17 cellular contexts compared by ENCODE assay signal in genomic region chr4:37431417-37431743, GRCh38.
A peak's percentile ranks its signal among the peaks of the same experiment; 100 is the strongest.
DNase-seq lines count a peak whose midpoint lies in the region; ATAC-seq, FAIRE-seq and TF ChIP-seq lines count a peak whose summit lies in the region.
"Had no signal": no experiment of that assay in that cellular context is flagged by ENCODE, and none has a peak within 500 bp of the region (broad histone marks: within the 10 kb centered on the region; RNA-seq: fewer than 3 reads in every experiment).

No MANE protein-coding gene starts in this region.

- H3K4me1 ChIP-seq in GM12878 (ENCODE audit: control insufficient read depth, insufficient read depth, low read length): no peaks in the 10 kb centered on the region
- H3K4me1 ChIP-seq in pancreas: peaks cover 21 to 61% (median 55%) of the 10 kb centered on the region in 3 donors
- H3K4me1 ChIP-seq in suprapubic skin: peaks cover 2% of the 10 kb centered on the region
- H3K4me1 ChIP-seq: SJSA1 had no signal

- intact Hi-C loops in GM12878 (cut with micrococcal nuclease; ENCODE audit: unreplicated experiment): loop anchor here (10.0 kb wide), 1 partner anchor 333 kb away; no protein-coding TSS in a partner anchor
- intact Hi-C loops in pancreas (cut with DNase I): no loop called here
- intact Hi-C loops in cardiac septum (cut with DNase I): no loop called here

- no peak overlapping the region for H3K9ac ChIP-seq in GM12878 (ENCODE audit: control insufficient read depth, insufficient read depth, low read length)

- in situ Hi-C loops in GM12878 (cut with MboI): no loop called here

- ATAC-seq in GM18858 (IDR thresholded peaks at IDR 0.05; ENCODE audit: unreplicated experiment) (peak; percentile 66), HG02938 (IDR thresholded peaks at IDR 0.05; ENCODE audit: unreplicated experiment) (peak; percentile 70), GM12878 (peak; percentile 41), pancreas (peak; percentile 71 to 84 (median 83)), HG02970 (IDR thresholded peaks at IDR 0.05; ENCODE audit: low FRiP score, unreplicated experiment) (no peak)

- TF ChIP-seq RAD21 in GM12878 (IDR thresholded peaks at IDR 0.05; ENCODE audit: insufficient read depth, low read depth, low read length): no peak

- H2AFZ ChIP-seq in GM12878 (ENCODE audit: control insufficient read depth, low read depth, low read length): no peak overlapping the region

- no TSS peak for BruUV-seq in GM12878 (replicated peaks; lab: Mats Ljungman, UMichigan)

- no peaks in the 10 kb centered on the region for H3K36me3 ChIP-seq in GM12878 (ENCODE audit: control insufficient read depth in 2 of 2, insufficient read depth in 2 of 2, low read length in 1 of 2)
- H3K36me3 ChIP-seq in pancreas: no peaks in the 10 kb centered on the region
- H3K36me3 ChIP-seq in suprapubic skin: no peaks in the 10 kb centered on the region
- H3K36me3 ChIP-seq: neutrophil, SJSA1 had no signal

- TF ChIP-seq EP300 in GM12878 (IDR thresholded peaks at IDR 0.05; ENCODE audit: borderline replicate concordance in 1 of 2, control insufficient read depth in 1 of 2, low read depth in 2 of 2, low read length in 2 of 2) (no peak), suprapubic skin (IDR thresholded peaks at IDR 0.05) (no peak)

- no peak overlapping the region for H3K4me2 ChIP-seq in GM12878 (ENCODE audit: control insufficient read depth, insufficient read depth)

- no peak for FAIRE-seq in GM12878 (lab: Jason Lieb, UNC)
- FAIRE-seq in pancreas (lab: Jason Lieb, UNC): peak; percentile 92

- RAD21 ChIA-PET in GM12878 (lab: Charles Lee; ENCODE audit: unreplicated experiment): no interaction called here

- H3K79me2 ChIP-seq in GM12878 (ENCODE audit: control insufficient read depth, insufficient read depth, low read length): no peaks in the 10 kb centered on the region

- POLR2A ChIA-PET in GM12878 (lab: Charles Lee): interaction anchor here (0.5 kb wide), 1 partner anchor 250 kb away, joined by 4 read pairs; no protein-coding TSS in a partner anchor

- CTCF ChIA-PET in GM12878 (lab: Yijun Ruan, JAX): interaction anchor here (1.3 to 1.8 kb wide), 4 partner anchors 9 to 32 kb away, joined by 3 to 6 read pairs (median 4); no protein-coding TSS in a partner anchor

- 0% methylated on average over 1 of the region's 1 CpG for WGBS in GM12878 (ENCODE audit: insufficient coverage, insufficient replicate concordance, low lambda C conversion rate, missing lambda C conversion rate)
- 3 to 7% methylated on average over 1 of the region's 1 CpG for WGBS in pancreas, 2 donors
- 37% methylated on average over 1 of the region's 1 CpG for WGBS in suprapubic skin

- H3K27me3 ChIP-seq in GM12878 (replicated peaks in 1 of 2; ENCODE audit: control insufficient read depth in 2 of 2, insufficient read depth in 2 of 2, low read length in 1 of 2): peaks cover 0 to 4% of the 10 kb centered on the region in 2 experiments; a peak in 1 of 4 replicates
- H3K27me3 ChIP-seq in pancreas: no peaks in the 10 kb centered on the region
- no peaks in the 10 kb centered on the region for H3K27me3 ChIP-seq in suprapubic skin
- H3K27me3 ChIP-seq: SJSA1 had no signal

- H3K9me3 ChIP-seq in GM12878 (replicated peaks; ENCODE audit: control insufficient read depth, insufficient read depth, low read length) (no peaks in the 10 kb centered on the region), pancreas (no peaks in the 10 kb centered on the region), suprapubic skin (no peaks in the 10 kb centered on the region)
- H3K9me3 ChIP-seq: neutrophil, SJSA1 had no signal

- no peak overlapping the region for H3K4me3 ChIP-seq in GM12878
- H3K4me3 ChIP-seq in pancreas: no peak overlapping the region
- no peak overlapping the region for H3K4me3 ChIP-seq in suprapubic skin
- H3K4me3 ChIP-seq: SJSA1 had no signal

- DNase-seq in GM12878 (ENCODE audit: low read depth, low spot score): no peak
- no peak for DNase-seq in pancreas
- DNase-seq in cardiac septum (ENCODE audit: low spot score): no peak
- no peak for DNase-seq in suprapubic skin (ENCODE audit: low spot score in 2 of 2)
- no peak for DNase-seq in occipital lobe (lab: John Stamatoyannopoulos, UW)
- DNase-seq: activated CD4-positive, alpha-beta T cell treated with anti-CD3 and anti-CD28 coated beads, Interleukin-2, amount 50 U/mL, for 48 hours; activated T-cell treated with anti-CD3 and anti-CD28 coated beads, Interleukin-2, amount 50 U/mL, for 48 hours; caudate nucleus; DMS 273 treated with DMSO at 0.1 percent for 48 hours; NCI-H1105 treated with DMSO at 0.1 percent for 48 hours; NCI-H226; stimulated activated CD4-positive, alpha-beta T cell treated with anti-CD3 and anti-CD28 coated beads, Interleukin-4, amount 100 ng/mL, for 4 hours had no signal

- no peak for TF ChIP-seq CTCF in GM12878 (IDR thresholded peaks at IDR 0.05 in 2 of 3, conservative IDR thresholded peaks at IDR 0.05 in 1 of 3; ENCODE audit: control insufficient read depth in 2 of 3, extremely low read depth in 1 of 3, insufficient read depth in 1 of 3, low read depth in 3 of 3, low read length in 3 of 3)
- TF ChIP-seq CTCF in pancreas (IDR thresholded peaks at IDR 0.05): no peak
- TF ChIP-seq CTCF in suprapubic skin (IDR thresholded peaks at IDR 0.05): no peak

- no peak overlapping the region for H3K27ac ChIP-seq in GM12878 (ENCODE audit: control insufficient read depth, insufficient read depth)
- peak overlapping the region; percentile 21 to 84 (median 63) for H3K27ac ChIP-seq in pancreas
- no peak overlapping the region for H3K27ac ChIP-seq in suprapubic skin
- H3K27ac ChIP-seq: neutrophil, SJSA1 had no signal

- H4K20me1 ChIP-seq in GM12878 (ENCODE audit: control insufficient read depth, insufficient read depth): no peaks in the 10 kb centered on the region

- SMC1A ChIA-PET in GM12878 (lab: Charles Lee; ENCODE audit: uncharacterized antibody, unreplicated experiment): interaction anchor here (1.2 to 1.7 kb wide), 2 partner anchors 10 to 11 kb away, joined by 6 to 11 read pairs; no protein-coding TSS in a partner anchor

- no peak for TF ChIP-seq POLR2A in GM12878 (IDR thresholded peaks at IDR 0.05; ENCODE audit: low read depth, low read length)
- TF ChIP-seq POLR2A in suprapubic skin (IDR thresholded peaks at IDR 0.05): no peak

TF ChIP-seq in GM12878, 131 proteins besides CTCF, POLR2A, EP300 and RAD21 (continues in another document):
- peak; percentile 25; the same call in 1 of the 2 replicates for TF ChIP-seq NR2C1 (IDR thresholded peaks at IDR 0.05)
- no peak for TF ChIP-seq JUND (IDR thresholded peaks at IDR 0.05; ENCODE audit: low read depth, low read length)
- no peak for TF ChIP-seq SPI1 (IDR thresholded peaks at IDR 0.05; ENCODE audit: borderline replicate concordance, insufficient read depth, low read depth, low read length)
- TF ChIP-seq CBX3 (IDR thresholded peaks at IDR 0.05; ENCODE audit: borderline replicate concordance, low read depth): no peak
- no peak for TF ChIP-seq MTA3 (IDR thresholded peaks at IDR 0.05; ENCODE audit: borderline replicate concordance, low read length)
- TF ChIP-seq SUPT20H (IDR thresholded peaks at IDR 0.05; ENCODE audit: borderline replicate concordance, control insufficient read depth, low read depth, low read length): no peak
- peak in 1 of 2 experiments; percentile 35; a peak in 2 of 4 replicates for TF ChIP-seq IKZF2 (IDR thresholded peaks at IDR 0.05)
- TF ChIP-seq TARDBP (IDR thresholded peaks at IDR 0.05; ENCODE audit: borderline replicate concordance): no peak
- TF ChIP-seq HDGF (IDR thresholded peaks at IDR 0.05): no peak
- 0 out of 2 replicates have a peak, but pooled peaks have one; percentile 29 for TF ChIP-seq IKZF1 (conservative IDR thresholded peaks at IDR 0.05)
- no peak for TF ChIP-seq NRF1 (conservative IDR thresholded peaks at IDR 0.05; ENCODE audit: low read depth, low read length)
- TF ChIP-seq PBX3 (IDR thresholded peaks at IDR 0.05; ENCODE audit: insufficient replicate concordance, low read depth, low read length): no peak
- TF ChIP-seq NR2F1 (conservative IDR thresholded peaks at IDR 0.05): peak; percentile 74
- no peak for TF ChIP-seq BCL3 (IDR thresholded peaks at IDR 0.05; ENCODE audit: borderline replicate concordance, insufficient read depth, low read depth, low read length, poor library complexity, severe bottlenecking)
- TF ChIP-seq ZNF207 (IDR thresholded peaks at IDR 0.05; ENCODE audit: borderline replicate concordance): no peak

Comparison
In these comparisons a context has a peak if more than half of its experiments do, and no peak if none do; other contexts are left out.
1. H3K27ac ChIP-seq: peak in pancreas (4 of 4); none in GM12878 (single experiment) and suprapubic skin (single experiment).